In genomic region chr7:12518920-12519681, GRCh38 we compare ENCODE assay signal across 1 cellular context.
TF ChIP-seq lines count a peak whose summit lies in the region.

No MANE protein-coding gene starts in this region.

TF ChIP-seq in HEK293T, 16 proteins besides CTCF, POLR2A, EP300 and RAD21 (continued from another document):
- TF ChIP-seq CTBP1 (IDR thresholded peaks at IDR 0.05; ENCODE audit: borderline replicate concordance) = no peak
- TF ChIP-seq LEF1 (IDR thresholded peaks at IDR 0.05; ENCODE audit: borderline replicate concordance) = no peak
- TF ChIP-seq PKNOX1 (IDR thresholded peaks at IDR 0.05) = no peak
- TF ChIP-seq ARNT (IDR thresholded peaks at IDR 0.05) = no peak
TF ChIP-seq in HEK293T: peak in this region for 0.
